ENCODE assay signal across 18 cellular contexts in genomic region chr11:6237903-6238302, GRCh38. TPM values are rescaled to one million over a fixed set of nuclear protein-coding genes. Genes with fewer than 3 reads are reported as not detected.
DNase-seq lines count a peak whose midpoint lies in the region; ATAC-seq and TF ChIP-seq lines count a peak whose summit lies in the region.
"Had no signal": no experiment of that assay in that cellular context is flagged by ENCODE, and none has a peak within 500 bp of the region (broad histone marks: within the 10 kb centered on the region; RNA-seq: fewer than 3 reads in every experiment).

No MANE protein-coding gene starts in this region.

- TF ChIP-seq CTCF in hepatocyte (IDR thresholded peaks at IDR 0.05; ENCODE audit: poor library complexity): no peak
- no peak for TF ChIP-seq CTCF in lower lobe of right lung (IDR thresholded peaks at IDR 0.05)

- no peaks in the 10 kb centered on the region for H3K9me3 ChIP-seq in hepatocyte (ENCODE audit: low read depth)
- no peaks in the 10 kb centered on the region for H3K9me3 ChIP-seq in lower lobe of right lung

- H2AFZ ChIP-seq in hepatocyte: no peak overlapping the region
- H2AFZ ChIP-seq: GM23338 had no signal

- ATAC-seq in lower lobe of right lung (no peak), esophagus mucosa (no peak)
- ATAC-seq: GM23338 had no signal

- no peak overlapping the region for H3K4me2 ChIP-seq in hepatocyte
- H3K4me2 ChIP-seq: BLaER1, GM23338 had no signal

- 88% methylated on average over 4 of the region's 4 CpGs for WGBS in hepatocyte (ENCODE audit: low lambda C conversion rate, missing lambda C conversion rate)

- H3K27me3 ChIP-seq in hepatocyte (no peaks in the 10 kb centered on the region), lower lobe of right lung (ENCODE audit: low read depth) (no peaks in the 10 kb centered on the region)
- H3K27me3 ChIP-seq: BLaER1 had no signal

- H3K36me3 ChIP-seq in hepatocyte (replicated peaks; ENCODE audit: insufficient read depth, low read depth) (no peaks in the 10 kb centered on the region), lower lobe of right lung (no peaks in the 10 kb centered on the region)
- H3K36me3 ChIP-seq: BLaER1 had no signal

- H3K79me2 ChIP-seq in hepatocyte: peaks cover 13% of the 10 kb centered on the region

- H3K27ac ChIP-seq in hepatocyte: peak overlapping the region; percentile 33
- no peak overlapping the region for H3K27ac ChIP-seq in lower lobe of right lung
- H3K27ac ChIP-seq: BLaER1 had no signal

- H4K20me1 ChIP-seq in hepatocyte (ENCODE audit: insufficient read depth, poor library complexity, severe bottlenecking): no peaks in the 10 kb centered on the region

- DNase-seq in NCI-H2029 (lab: John Stamatoyannopoulos, UW) (peak; percentile 14), NCI-H2029 treated with DMSO at 0.1 percent for 48 hours (lab: John Stamatoyannopoulos, UW) (no peak), NCI-H1436 (lab: John Stamatoyannopoulos, UW) (peak; percentile 61), NCI-H69 (lab: John Stamatoyannopoulos, UW) (peak; percentile 74), hepatocyte (ENCODE audit: low spot score) (no peak), lower lobe of right lung (no peak), NCI-H1694 treated with DMSO at 0.1 percent for 48 hours (lab: John Stamatoyannopoulos, UW) (no peak)
- DNase-seq: 8988T; AML-193; Calu3; CD8-positive, alpha-beta memory T cell; DMS 273 treated with DMSO at 0.1 percent for 48 hours; H7 had no signal

- H3K9me2 ChIP-seq in hepatocyte (replicated peaks; ENCODE audit: insufficient read depth): no peaks in the 10 kb centered on the region

- intact Hi-C loops in lower lobe of right lung (cut with DNase I): no loop called here

- peaks cover 9% of the 10 kb centered on the region for H3K4me1 ChIP-seq in hepatocyte (ENCODE audit: insufficient read depth)
- peaks cover 17% of the 10 kb centered on the region for H3K4me1 ChIP-seq in lower lobe of right lung

- H3K4me3 ChIP-seq in hepatocyte: no peak overlapping the region
- no peak overlapping the region for H3K4me3 ChIP-seq in lower lobe of right lung
- H3K4me3 ChIP-seq: BLaER1, GM23338 had no signal

RNA-seq across cellular contexts. Expression of gene CNGA4, which starts 1.0 kb away (rescaled TPM):
- total RNA-seq in hepatocyte (0.17 and 0.52 TPM in 2 replicates), lower lobe of right lung (3.8 TPM), esophagus mucosa (0.08 TPM)
- polyA plus RNA-seq in hepatocyte: 0.25 and 0.50 TPM in 2 replicates
- total RNA-seq: Calu3, Daoy, GM23338, HT-29 had no signal
- polyA plus RNA-seq: CD8-positive, alpha-beta memory T cell had no signal

RNA-seq across cellular contexts. Expression of gene FHIP1B, which starts 3.5 kb away (rescaled TPM):
- total RNA-seq in hepatocyte: 27.7 and 30.2 TPM in 2 replicates
- polyA plus RNA-seq in hepatocyte: 31.5 and 42.2 TPM in 2 replicates
- 37.1 TPM for total RNA-seq in lower lobe of right lung
- 13.2 TPM for total RNA-seq in esophagus mucosa

RNA-seq across cellular contexts. Expression of gene CCKBR, which starts 21.7 kb away (rescaled TPM):
- total RNA-seq in hepatocyte: 6.6 and 9.8 TPM in 2 replicates
- polyA plus RNA-seq in hepatocyte: 15.4 and 17.7 TPM in 2 replicates
- not detected for total RNA-seq in lower lobe of right lung
- not detected for total RNA-seq in esophagus mucosa
- total RNA-seq: Calu3; CD8-positive, alpha-beta memory T cell; Daoy; HT-29 had no signal
- polyA plus RNA-seq: CD8-positive, alpha-beta memory T cell had no signal

RNA-seq across cellular contexts. Expression of gene C11orf42, which starts 32.5 kb away (rescaled TPM):
- total RNA-seq in hepatocyte (not detected in 2 replicates), lower lobe of right lung (not detected), esophagus mucosa (not detected)
- not detected in 2 replicates for polyA plus RNA-seq in hepatocyte
- total RNA-seq: Calu3; CD8-positive, alpha-beta memory T cell; Daoy; GM23338; H7; HT-29 had no signal
- polyA plus RNA-seq: CD8-positive, alpha-beta memory T cell; GM23338 had no signal

RNA-seq across cellular contexts. Expression of gene OR52W1, which starts 38.9 kb away (rescaled TPM):
- total RNA-seq in hepatocyte (not detected in 2 replicates), lower lobe of right lung (not detected), esophagus mucosa (not detected)
- polyA plus RNA-seq in hepatocyte: not detected in 2 replicates
- total RNA-seq: Calu3; CD8-positive, alpha-beta memory T cell; Daoy; GM23338; H7; HT-29 had no signal
- polyA plus RNA-seq: CD8-positive, alpha-beta memory T cell; GM23338 had no signal

Comparison
In these comparisons a context has a peak if more than half of its experiments do, and no peak if none do; other contexts are left out.
1. DNase-seq: peak in NCI-H2029 (single experiment), NCI-H1436 (single experiment) and NCI-H69 (single experiment); none in NCI-H2029 treated with DMSO at 0.1 percent for 48 hours (single experiment), hepatocyte (single experiment), lower lobe of right lung (single experiment) and NCI-H1694 treated with DMSO at 0.1 percent for 48 hours (single experiment).